ENCODE assay signal across 1 cellular context in genomic region chr18:3425450-3425849, GRCh38.
TF ChIP-seq lines count a peak whose summit lies in the region.

No MANE protein-coding gene starts in this region.

TF ChIP-seq in K562, 482 proteins besides CTCF, POLR2A, EP300 and RAD21:
- TF ChIP-seq ZNF316 (IDR thresholded peaks at IDR 0.05) (peak; percentile 36; the same call in 1 of the 2 replicates), L3MBTL2 (IDR thresholded peaks at IDR 0.05) (0 out of 2 replicates have a peak, but pooled peaks have one; percentile 16), C11orf30 (IDR thresholded peaks at IDR 0.05; ENCODE audit: low read depth) (peak; percentile 42; the same call in 1 of the 2 replicates), ZNF143 (CRISPR knock-in tag; IDR thresholded peaks at IDR 0.05) (no peak), NR2C1 (IDR thresholded peaks at IDR 0.05) (no peak), NR2C1 (tag; IDR thresholded peaks at IDR 0.05) (0 out of 2 replicates have a peak, but pooled peaks have one; percentile 13), NEUROD1 (IDR thresholded peaks at IDR 0.05; ENCODE audit: borderline replicate concordance, low read depth, low read length, partially characterized antibody) (no peak), CREB3L1 (IDR thresholded peaks at IDR 0.05; ENCODE audit: borderline replicate concordance, low read depth) (peak; percentile 49; the same call in 1 of the 2 replicates), PRPF4 (IDR thresholded peaks at IDR 0.05; ENCODE audit: insufficient read depth, low read depth, low read length, poor library complexity, severe bottlenecking) (no peak), ETV1 (tag; conservative IDR thresholded peaks at IDR 0.05; ENCODE audit: low read depth) (no peak), ZNF592 (IDR thresholded peaks at IDR 0.05) (0 out of 2 replicates have a peak, but pooled peaks have one; percentile 35)
TF ChIP-seq in K562: peak in this region for 6.
